In the genomic region with DNA sequence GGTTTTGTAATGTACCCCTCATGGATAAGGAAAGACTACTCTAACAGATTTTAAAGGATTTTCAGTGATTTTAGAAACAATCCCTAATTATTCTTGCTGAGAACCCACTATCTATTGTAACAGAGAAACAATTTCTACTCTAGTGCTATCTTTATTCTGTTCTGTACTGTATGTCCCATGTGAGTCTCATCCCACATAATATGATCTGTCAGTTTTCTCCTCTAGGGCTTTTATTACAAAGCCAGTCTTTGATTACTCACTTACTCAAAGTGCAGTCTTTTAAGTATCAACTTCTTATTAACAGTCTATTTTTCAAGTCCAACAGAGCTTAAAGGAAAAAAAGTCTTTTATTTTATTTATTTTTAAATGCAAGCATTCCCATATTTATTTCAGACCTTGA, we compare ENCODE assay signal across 25 cellular contexts.
"Had no signal": no experiment of that assay in that cellular context is flagged by ENCODE, and none has a peak within 500 bp of the region (broad histone marks: within the 10 kb centered on the region; RNA-seq: fewer than 3 reads in every experiment).

No MANE protein-coding gene starts in this region.

- H3K36me3 Mint-ChIP-seq: mesothelial cell of epicardium; natural killer cell treated with Interleukin-12 subunit alpha and Interleukin-12 subunit beta and Interleukin-15 and Interleukin-18, amount 100 ng/mL, for 72 hours; stimulated activated effector memory CD8-positive, alpha-beta T cell treated with anti-CD3 and anti-CD28 coated beads, Interleukin-12 subunit alpha, Interleukin-12 subunit beta, amount 100 ng/mL, for 72 hours; type B pancreatic cell had no signal

- H3K4me1 ChIP-seq: esophagus muscularis mucosa, psoas muscle, sigmoid colon, stomach, tibial artery had no signal

- H3K4me3 Mint-ChIP-seq: dendritic cell treated with granulocyte-macrophage colony-stimulating factor and Interleukin-4, amounts not matched to agents 40 ng/mL and 50 ng/mL, for 4 days; endodermal cell; immature natural killer cell; mesothelial cell of epicardium; naive B cell; natural killer cell treated with Interleukin-12 subunit alpha and Interleukin-12 subunit beta and Interleukin-15 and Interleukin-18, amount 100 ng/mL, for 72 hours; stimulated activated effector memory CD8-positive, alpha-beta T cell treated with anti-CD3 and anti-CD28 coated beads, Interleukin-12 subunit alpha, Interleukin-12 subunit beta, amount 100 ng/mL, for 72 hours; type B pancreatic cell had no signal

- H3K27ac ChIP-seq: esophagus muscularis mucosa, ovary, psoas muscle, sigmoid colon, stomach, tibial artery had no signal

- H3K4me1 Mint-ChIP-seq: immature natural killer cell; naive B cell; stimulated activated effector memory CD8-positive, alpha-beta T cell treated with anti-CD3 and anti-CD28 coated beads, Interleukin-12 subunit alpha, Interleukin-12 subunit beta, amount 100 ng/mL, for 72 hours had no signal

- H3K9me3 Mint-ChIP-seq: immature natural killer cell; natural killer cell treated with Interleukin-12 subunit alpha and Interleukin-12 subunit beta and Interleukin-15 and Interleukin-18, amount 100 ng/mL, for 72 hours; stimulated activated effector memory CD8-positive, alpha-beta T cell treated with anti-CD3 and anti-CD28 coated beads, Interleukin-12 subunit alpha, Interleukin-12 subunit beta, amount 100 ng/mL, for 72 hours; type B pancreatic cell had no signal

- DNase-seq: effector CD8-positive, alpha-beta T cell; endodermal cell; hypothalamus; immature natural killer cell; islet precursor cell; mesenchymal stem cell; mucosa of descending colon; naive B cell; nucleus accumbens; ovary; posterior cingulate gyrus; psoas muscle; right cardiac atrium; sigmoid colon; stimulated activated CD4-positive, alpha-beta T cell treated with anti-CD3 and anti-CD28 coated beads, Interleukin-2, amount 100 ng/mL, for 24 hours; stimulated activated CD4-positive, alpha-beta T cell treated with anti-CD3 and anti-CD28 coated beads, Interleukin-4, amount 100 ng/mL, for 24 hours; stimulated activated naive CD4-positive, alpha-beta T cell treated with Interleukin-2 at 50 U/mL for 16 hours; stomach; tibial artery had no signal

- H3K27ac Mint-ChIP-seq: dendritic cell treated with granulocyte-macrophage colony-stimulating factor and Interleukin-4, amounts not matched to agents 40 ng/mL and 50 ng/mL, for 4 days; endodermal cell; immature natural killer cell; mesothelial cell of epicardium; natural killer cell treated with Interleukin-12 subunit alpha and Interleukin-12 subunit beta and Interleukin-15 and Interleukin-18, amount 100 ng/mL, for 72 hours; stimulated activated effector memory CD8-positive, alpha-beta T cell treated with anti-CD3 and anti-CD28 coated beads, Interleukin-12 subunit alpha, Interleukin-12 subunit beta, amount 100 ng/mL, for 72 hours; type B pancreatic cell had no signal

- H3K36me3 ChIP-seq: esophagus muscularis mucosa, ovary, sigmoid colon, stomach, tibial artery had no signal

- ATAC-seq: mucosa of descending colon; natural killer cell treated with Interleukin-12 subunit alpha and Interleukin-12 subunit beta and Interleukin-15 and Interleukin-18, amount 100 ng/mL, for 72 hours; psoas muscle; right cardiac atrium; stimulated activated effector memory CD8-positive, alpha-beta T cell treated with anti-CD3 and anti-CD28 coated beads, Interleukin-12 subunit alpha, Interleukin-12 subunit beta, amount 100 ng/mL, for 72 hours had no signal

- H3K9me3 ChIP-seq: esophagus muscularis mucosa, mucosa of descending colon, ovary, psoas muscle, sigmoid colon, stomach, tibial artery had no signal

- H3K4me3 ChIP-seq: esophagus muscularis mucosa, mucosa of descending colon, ovary, psoas muscle, sigmoid colon, stomach, tibial artery had no signal

- H3K27me3 ChIP-seq: esophagus muscularis mucosa, ovary, sigmoid colon, stomach had no signal
